ENCODE assay signal across 1 cellular context in genomic region chr17:57379237-57380054, GRCh38.
A peak's percentile ranks its signal among the peaks of the same experiment; 100 is the strongest.
TF ChIP-seq lines count a peak whose summit lies in the region.

No MANE protein-coding gene starts in this region.

TF ChIP-seq in K562, 482 proteins besides CTCF, POLR2A, EP300 and RAD21 (continued from another document and continues in another):
- TF ChIP-seq CTCFL (IDR thresholded peaks at IDR 0.05; ENCODE audit: borderline replicate concordance, insufficient read depth, low read depth, low read length, poor library complexity, severe bottlenecking) (no peak), ZNF253 (CRISPR knock-in tag; conservative IDR thresholded peaks at IDR 0.05) (no peak), PHF20 (IDR thresholded peaks at IDR 0.05; ENCODE audit: partially characterized antibody) (no peak), WHSC1 (IDR thresholded peaks at IDR 0.05; ENCODE audit: low read length) (no peak), KAT2B (IDR thresholded peaks at IDR 0.05; ENCODE audit: low read depth, low read length) (no peak), NFE2L1 (tag; IDR thresholded peaks at IDR 0.05; ENCODE audit: borderline replicate concordance, low read depth) (peak; percentile 87), KLF6 (CRISPR knock-in tag; IDR thresholded peaks at IDR 0.05; ENCODE audit: borderline replicate concordance) (no peak), GATA2 (CRISPR knock-in tag; IDR thresholded peaks at IDR 0.05) (peak; percentile 90), ATF2 (CRISPR knock-in tag; IDR thresholded peaks at IDR 0.05) (no peak), CHD7 (IDR thresholded peaks at IDR 0.05; ENCODE audit: low read depth, low read length) (no peak), CEBPZ (IDR thresholded peaks at IDR 0.05; ENCODE audit: borderline replicate concordance, low read depth, low read length) (no peak), PTRF (tag; IDR thresholded peaks at IDR 0.05) (no peak), E4F1 (CRISPR knock-in tag; IDR thresholded peaks at IDR 0.05; ENCODE audit: borderline replicate concordance) (no peak), CHD4 (IDR thresholded peaks at IDR 0.05; ENCODE audit: insufficient read depth, insufficient replicate concordance, low read depth, low read length, poor library complexity, severe bottlenecking) (no peak), ELF2 (CRISPR knock-in tag; IDR thresholded peaks at IDR 0.05) (no peak), HIVEP1 (CRISPR knock-in tag; IDR thresholded peaks at IDR 0.05) (no peak), AFF4 (CRISPR knock-in tag; IDR thresholded peaks at IDR 0.05) (no peak), DEAF1 (CRISPR knock-in tag; IDR thresholded peaks at IDR 0.05) (no peak)
